8 cellular contexts compared by ENCODE assay signal in genomic region chr6:104325341-104326172, GRCh38.
DNase-seq lines count a peak whose midpoint lies in the region; ATAC-seq, FAIRE-seq and TF ChIP-seq lines count a peak whose summit lies in the region.

No MANE protein-coding gene starts in this region.

- DNase-seq in BJ (ENCODE audit: low read depth), result no peak
- peak; percentile 35 for DNase-seq in H7
- DNase-seq in NCI-H748 (lab: John Stamatoyannopoulos, UW; ENCODE audit: unreplicated experiment), result peak; percentile 37
- DNase-seq in choroid plexus epithelial cell (ENCODE audit: low read depth), result peak; percentile 69
- DNase-seq in pancreas, result peak in 1 of 6 donors; percentile 37
- no peak for DNase-seq in activated CD4-positive, alpha-beta memory T cell treated with anti-CD3 and anti-CD28 coated beads for 36 hours
- no peak for DNase-seq in naive thymus-derived CD8-positive, alpha-beta T cell
- DNase-seq in NCI-H524 treated with DMSO at 0.1 percent for 48 hours (lab: John Stamatoyannopoulos, UW), result no peak

- no peaks in the 10 kb centered on the region for H3K9me3 ChIP-seq in pancreas

- no peak overlapping the region for H3K4me3 Mint-ChIP-seq in activated CD4-positive, alpha-beta memory T cell treated with anti-CD3 and anti-CD28 coated beads for 36 hours
- H3K4me3 Mint-ChIP-seq in naive thymus-derived CD8-positive, alpha-beta T cell, result no peak overlapping the region

- intact Hi-C loops in pancreas (cut with DNase I), result no loop called here
- intact Hi-C loops in activated CD4-positive, alpha-beta memory T cell treated with anti-CD3 and anti-CD28 coated beads for 36 hours (cut with micrococcal nuclease), result loop anchor here (10.0 kb wide), 1 partner anchor 199 kb away; no protein-coding TSS in a partner anchor

- no peak overlapping the region for H3K4me3 ChIP-seq in BJ (ENCODE audit: low read depth, low read length)
- H3K4me3 ChIP-seq in H7 (ENCODE audit: insufficient read depth, low read depth, low read length), result no peak overlapping the region
- no peak overlapping the region for H3K4me3 ChIP-seq in choroid plexus epithelial cell (ENCODE audit: low read depth, low read length)
- H3K4me3 ChIP-seq in pancreas, result no peak overlapping the region

- POLR2A ChIA-PET in BJ (lab: Charles Lee), result interaction anchor here (1.1 kb wide), 1 partner anchor 10 kb away, joined by 3 read pairs; no protein-coding TSS in a partner anchor
- POLR2A ChIA-PET in activated CD4-positive, alpha-beta memory T cell treated with anti-CD3 and anti-CD28 coated beads for 36 hours (lab: Charles Lee), result no interaction called here
- POLR2A ChIA-PET in naive thymus-derived CD8-positive, alpha-beta T cell (lab: Charles Lee), result no interaction called here

- no peak for FAIRE-seq in pancreas (lab: Jason Lieb, UNC)

- TF ChIP-seq CTCF in BJ (IDR thresholded peaks at IDR 0.05; ENCODE audit: insufficient read depth, low read depth, low read length) (peak; percentile 62), choroid plexus epithelial cell (conservative IDR thresholded peaks at IDR 0.05; ENCODE audit: low read depth, low read length) (peak; percentile 76), pancreas (IDR thresholded peaks at IDR 0.05) (peak; percentile 38 to 57 (median 52))

- H3K9me3 Mint-ChIP-seq in activated CD4-positive, alpha-beta memory T cell treated with anti-CD3 and anti-CD28 coated beads for 36 hours, result no peaks in the 10 kb centered on the region
- peaks cover 0 to 12% (median 0%) of the 10 kb centered on the region in 9 donors for H3K9me3 Mint-ChIP-seq in naive thymus-derived CD8-positive, alpha-beta T cell

- H3K27me3 ChIP-seq in BJ (ENCODE audit: control insufficient read depth, insufficient read depth, low read length), result no peaks in the 10 kb centered on the region
- no peaks in the 10 kb centered on the region for H3K27me3 ChIP-seq in H7 (ENCODE audit: control insufficient read depth, insufficient read depth, low read length)
- H3K27me3 ChIP-seq in pancreas, result no peaks in the 10 kb centered on the region

- 4 to 5% methylated on average over 9 of the region's 9 CpGs for WGBS in pancreas, 2 donors

- H3K4me1 ChIP-seq in pancreas, result peaks cover 0 to 4% (median 0%) of the 10 kb centered on the region in 3 donors

- no peaks in the 10 kb centered on the region for H3K36me3 ChIP-seq in BJ (ENCODE audit: control insufficient read depth, insufficient read depth, low read length)
- no peaks in the 10 kb centered on the region for H3K36me3 ChIP-seq in H7 (replicated peaks; ENCODE audit: control insufficient read depth, insufficient read depth, low read length)
- no peaks in the 10 kb centered on the region for H3K36me3 ChIP-seq in pancreas

- no peaks in the 10 kb centered on the region for H3K4me1 Mint-ChIP-seq in activated CD4-positive, alpha-beta memory T cell treated with anti-CD3 and anti-CD28 coated beads for 36 hours (ENCODE audit: low read depth)
- peaks cover 0 to 3% (median 0%) of the 10 kb centered on the region in 4 donors for H3K4me1 Mint-ChIP-seq in naive thymus-derived CD8-positive, alpha-beta T cell

- H3K27ac ChIP-seq in pancreas, result no peak overlapping the region

- CTCF ChIA-PET in BJ (lab: Yijun Ruan, JAX), result interaction anchor here (0.6 to 1.2 kb wide), 6 partner anchors 10 to 311 kb away, joined by 3 to 5 read pairs (median 3); no protein-coding TSS in a partner anchor
- CTCF ChIA-PET in activated CD4-positive, alpha-beta memory T cell treated with anti-CD3 and anti-CD28 coated beads for 36 hours (lab: Charles Lee), result interaction anchor here (0.6 to 1.1 kb wide), 3 partner anchors 11 to 93 kb away, joined by 3 read pairs; no protein-coding TSS in a partner anchor

- H3K27ac Mint-ChIP-seq in activated CD4-positive, alpha-beta memory T cell treated with anti-CD3 and anti-CD28 coated beads for 36 hours, result no peak overlapping the region
- H3K27ac Mint-ChIP-seq in naive thymus-derived CD8-positive, alpha-beta T cell, result no peak overlapping the region

- peak; percentile 46 to 72 (median 70) for ATAC-seq in pancreas
- ATAC-seq in naive thymus-derived CD8-positive, alpha-beta T cell, result no peak

- no peaks in the 10 kb centered on the region for H3K27me3 Mint-ChIP-seq in activated CD4-positive, alpha-beta memory T cell treated with anti-CD3 and anti-CD28 coated beads for 36 hours
- peaks cover 0 to 14% (median 0%) of the 10 kb centered on the region in 5 donors for H3K27me3 Mint-ChIP-seq in naive thymus-derived CD8-positive, alpha-beta T cell

- H3K36me3 Mint-ChIP-seq in activated CD4-positive, alpha-beta memory T cell treated with anti-CD3 and anti-CD28 coated beads for 36 hours, result no peaks in the 10 kb centered on the region
- H3K36me3 Mint-ChIP-seq in naive thymus-derived CD8-positive, alpha-beta T cell, result no peaks in the 10 kb centered on the region

Comparison
In these comparisons a context has a peak if more than half of its experiments do, and no peak if none do; other contexts are left out.
1. DNase-seq: peak in H7 (single experiment), NCI-H748 (single experiment) and choroid plexus epithelial cell (single experiment); none in BJ (single experiment), activated CD4-positive, alpha-beta memory T cell treated with anti-CD3 and anti-CD28 coated beads for 36 hours (single experiment), naive thymus-derived CD8-positive, alpha-beta T cell (0 of 10) and NCI-H524 treated with DMSO at 0.1 percent for 48 hours (single experiment).
2. ATAC-seq: peak in pancreas (4 of 4); none in naive thymus-derived CD8-positive, alpha-beta T cell (0 of 2).
3. Peak in every context shown above with its lines, with median percentiles within 50 percentile points of each other: CTCF ChIP-seq.